Comparison of ENCODE assay signal across 21 cellular contexts in the genomic region with DNA sequence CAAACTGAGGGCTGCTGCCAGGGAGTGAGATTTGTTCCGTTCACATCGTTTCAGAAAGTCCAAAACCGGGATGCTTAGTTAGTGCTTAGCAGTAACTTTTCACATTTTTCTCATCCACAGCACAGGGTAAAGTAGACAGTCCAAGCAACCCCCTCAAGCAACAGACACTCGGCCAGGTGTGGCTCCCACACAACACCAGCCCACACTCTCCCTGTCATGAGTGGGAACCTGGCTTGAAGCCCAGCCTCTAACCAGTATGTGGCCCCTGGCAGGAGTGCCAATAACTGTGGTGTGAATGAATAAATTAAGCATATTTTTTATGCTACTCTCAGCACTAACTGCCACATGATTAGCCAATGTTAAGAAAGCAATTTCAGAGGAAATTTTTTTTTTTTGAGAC. TPM values are rescaled to one million over a fixed set of nuclear protein-coding genes. Genes with fewer than 3 reads are reported as not detected.
"Had no signal": no experiment of that assay in that cellular context is flagged by ENCODE, and none has a peak within 500 bp of the region (broad histone marks: within the 10 kb centered on the region; RNA-seq: fewer than 3 reads in every experiment).

No MANE protein-coding gene starts in this region.

- H3K4me3 ChIP-seq: esophagus muscularis mucosa, prostate gland, skin epidermis had no signal

- H3K27ac Mint-ChIP-seq: activated CD4-positive, alpha-beta T cell treated with anti-CD3 and anti-CD28 coated beads, Interleukin-2, amount 10 ng/mL, durations not matched to agents 7 days and 5 days; activated CD8-positive, alpha-beta T cell treated with anti-CD3 and anti-CD28 coated beads, Interleukin-2, amount 10 ng/mL, durations not matched to agents 7 days and 5 days; activated naive CD4-positive, alpha-beta T cell treated with anti-CD3 and anti-CD28 coated beads, Interleukin-2, amount 10 ng/mL, durations not matched to agents 7 days and 5 days; dendritic cell treated with granulocyte-macrophage colony-stimulating factor and Interleukin-4, amounts not matched to agents 40 ng/mL and 50 ng/mL, for 4 days; natural killer cell treated with Interleukin-12 subunit alpha and Interleukin-12 subunit beta and Interleukin-15 and Interleukin-18, amount 100 ng/mL, for 72 hours; stimulated activated naive CD8-positive, alpha-beta T cell treated with anti-CD3 and anti-CD28 coated beads, Interleukin-15, Interleukin-2, amounts not matched to agents 100 ng/mL and 50 ng/mL, for 24 hours; T-cell had no signal

- H3K36me3 Mint-ChIP-seq: activated naive CD4-positive, alpha-beta T cell treated with anti-CD3 and anti-CD28 coated beads, Interleukin-2, amount 10 ng/mL, durations not matched to agents 7 days and 5 days; natural killer cell treated with Interleukin-12 subunit alpha and Interleukin-12 subunit beta and Interleukin-15 and Interleukin-18, amount 100 ng/mL, for 72 hours; T-cell had no signal

- H3K9me3 Mint-ChIP-seq: activated CD4-positive, alpha-beta T cell treated with anti-CD3 and anti-CD28 coated beads, Interleukin-2, amount 10 ng/mL, durations not matched to agents 7 days and 5 days; activated naive CD4-positive, alpha-beta T cell treated with anti-CD3 and anti-CD28 coated beads, Interleukin-2, amount 10 ng/mL, durations not matched to agents 7 days and 5 days; activated T-cell treated with anti-CD3 and anti-CD28 coated beads, Interleukin-2, amount 50 U/mL, for 4 hours; dendritic cell treated with granulocyte-macrophage colony-stimulating factor and Interleukin-4, amounts not matched to agents 40 ng/mL and 50 ng/mL, for 4 days; natural killer cell treated with Interleukin-12 subunit alpha and Interleukin-12 subunit beta and Interleukin-15 and Interleukin-18, amount 100 ng/mL, for 72 hours; stimulated activated naive CD8-positive, alpha-beta T cell treated with anti-CD3 and anti-CD28 coated beads, Interleukin-15, Interleukin-2, amounts not matched to agents 100 ng/mL and 50 ng/mL, for 24 hours; T-cell had no signal

- H3K27ac ChIP-seq: esophagus muscularis mucosa, prostate gland, skin epidermis had no signal

- H3K4me3 Mint-ChIP-seq: activated CD4-positive, alpha-beta T cell treated with anti-CD3 and anti-CD28 coated beads, Interleukin-2, amount 10 ng/mL, durations not matched to agents 7 days and 5 days; activated CD8-positive, alpha-beta T cell treated with anti-CD3 and anti-CD28 coated beads, Interleukin-2, amount 10 ng/mL, durations not matched to agents 7 days and 5 days; activated naive CD4-positive, alpha-beta T cell treated with anti-CD3 and anti-CD28 coated beads, Interleukin-2, amount 10 ng/mL, durations not matched to agents 7 days and 5 days; activated T-cell treated with anti-CD3 and anti-CD28 coated beads, Interleukin-2, amount 50 U/mL, for 4 hours; dendritic cell treated with granulocyte-macrophage colony-stimulating factor and Interleukin-4, amounts not matched to agents 40 ng/mL and 50 ng/mL, for 4 days; natural killer cell treated with Interleukin-12 subunit alpha and Interleukin-12 subunit beta and Interleukin-15 and Interleukin-18, amount 100 ng/mL, for 72 hours; stimulated activated naive CD8-positive, alpha-beta T cell treated with anti-CD3 and anti-CD28 coated beads, Interleukin-15, Interleukin-2, amounts not matched to agents 100 ng/mL and 50 ng/mL, for 24 hours; T-cell had no signal

- DNase-seq: activated CD4-positive, alpha-beta T cell treated with anti-CD3 and anti-CD28 coated beads, Interleukin-2, amount 10 ng/mL, durations not matched to agents 7 days and 5 days; activated CD4-positive, CD25-positive, alpha-beta regulatory T cell; activated CD8-positive, alpha-beta T cell treated with anti-CD3 and anti-CD28 coated beads, Interleukin-2, amount 10 ng/mL, durations not matched to agents 7 days and 5 days; activated naive CD4-positive, alpha-beta T cell treated with anti-CD3 and anti-CD28 coated beads, Interleukin-2, amount 10 ng/mL, durations not matched to agents 7 days and 5 days; activated T-cell treated with anti-CD3 and anti-CD28 coated beads, Interleukin-2, amount 50 U/mL, for 4 hours; aorta; effector CD8-positive, alpha-beta T cell; left cardiac atrium; right cardiac atrium; SK-N-SH; stimulated activated CD4-positive, alpha-beta T cell treated with anti-CD3 and anti-CD28 coated beads, Interleukin-15, amount 100 ng/mL, for 24 hours; stimulated activated CD4-positive, alpha-beta T cell treated with anti-CD3 and anti-CD28 coated beads, Interleukin-2, amount 100 ng/mL, for 48 hours; T-cell; T-helper 9 cell had no signal

- H3K9me3 ChIP-seq: esophagus muscularis mucosa, prostate gland, SK-N-SH had no signal

- H3K36me3 ChIP-seq: esophagus muscularis mucosa, prostate gland had no signal

- ATAC-seq: activated CD8-positive, alpha-beta T cell treated with anti-CD3 and anti-CD28 coated beads, Interleukin-2, amount 10 ng/mL, durations not matched to agents 7 days and 5 days; activated T-cell treated with anti-CD3 and anti-CD28 coated beads, Interleukin-2, amount 50 U/mL, for 4 hours; natural killer cell treated with Interleukin-12 subunit alpha and Interleukin-12 subunit beta and Interleukin-15 and Interleukin-18, amount 100 ng/mL, for 72 hours; right cardiac atrium; T-cell had no signal

- H3K27me3 ChIP-seq: esophagus muscularis mucosa had no signal

- H3K9ac ChIP-seq: SK-N-SH had no signal

RNA-seq across cellular contexts. Expression of a gene that starts 9.9 kb away (rescaled TPM):
- total RNA-seq: activated CD4-positive, alpha-beta T cell treated with anti-CD3 and anti-CD28 coated beads, Interleukin-2, amount 10 ng/mL, durations not matched to agents 7 days and 5 days; activated CD8-positive, alpha-beta T cell treated with anti-CD3 and anti-CD28 coated beads, Interleukin-2, amount 10 ng/mL, durations not matched to agents 7 days and 5 days had no signal

RNA-seq across cellular contexts. Expression of a gene that starts 44.6 kb away (rescaled TPM):
- total RNA-seq: activated T-cell treated with anti-CD3 and anti-CD28 coated beads, Interleukin-2, amount 50 U/mL, for 4 hours; fibroblast of villous mesenchyme; natural killer cell treated with Interleukin-12 subunit alpha and Interleukin-12 subunit beta and Interleukin-15 and Interleukin-18, amount 100 ng/mL, for 72 hours had no signal
